In the genomic region with DNA sequence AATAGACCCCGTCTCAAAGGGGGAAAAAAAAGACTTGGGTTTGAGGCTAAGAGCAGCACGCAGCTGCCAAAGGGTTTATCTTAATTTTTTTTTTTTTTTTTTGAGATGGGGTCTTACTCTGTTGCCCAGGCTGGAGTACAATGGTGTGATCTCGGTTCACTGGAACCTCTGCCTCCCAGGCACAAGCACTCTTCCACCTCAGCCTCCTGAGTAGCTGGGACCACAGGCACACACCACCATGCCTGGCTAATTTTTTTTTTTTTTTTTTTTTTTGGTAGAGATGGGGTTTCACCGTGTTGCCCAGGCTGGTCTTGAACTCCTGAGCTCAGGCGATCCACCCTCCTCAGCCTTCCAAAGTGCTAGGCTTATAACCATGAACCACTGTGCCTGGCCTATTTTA, we compare ENCODE assay signal across 1 cellular context.
A peak's percentile ranks its signal among the peaks of the same experiment; 100 is the strongest.
TF ChIP-seq lines count a peak whose summit lies in the region.

No MANE protein-coding gene starts in this region.

TF ChIP-seq in K562, 482 proteins besides CTCF, POLR2A, EP300 and RAD21:
- TF ChIP-seq, protein P1, sequence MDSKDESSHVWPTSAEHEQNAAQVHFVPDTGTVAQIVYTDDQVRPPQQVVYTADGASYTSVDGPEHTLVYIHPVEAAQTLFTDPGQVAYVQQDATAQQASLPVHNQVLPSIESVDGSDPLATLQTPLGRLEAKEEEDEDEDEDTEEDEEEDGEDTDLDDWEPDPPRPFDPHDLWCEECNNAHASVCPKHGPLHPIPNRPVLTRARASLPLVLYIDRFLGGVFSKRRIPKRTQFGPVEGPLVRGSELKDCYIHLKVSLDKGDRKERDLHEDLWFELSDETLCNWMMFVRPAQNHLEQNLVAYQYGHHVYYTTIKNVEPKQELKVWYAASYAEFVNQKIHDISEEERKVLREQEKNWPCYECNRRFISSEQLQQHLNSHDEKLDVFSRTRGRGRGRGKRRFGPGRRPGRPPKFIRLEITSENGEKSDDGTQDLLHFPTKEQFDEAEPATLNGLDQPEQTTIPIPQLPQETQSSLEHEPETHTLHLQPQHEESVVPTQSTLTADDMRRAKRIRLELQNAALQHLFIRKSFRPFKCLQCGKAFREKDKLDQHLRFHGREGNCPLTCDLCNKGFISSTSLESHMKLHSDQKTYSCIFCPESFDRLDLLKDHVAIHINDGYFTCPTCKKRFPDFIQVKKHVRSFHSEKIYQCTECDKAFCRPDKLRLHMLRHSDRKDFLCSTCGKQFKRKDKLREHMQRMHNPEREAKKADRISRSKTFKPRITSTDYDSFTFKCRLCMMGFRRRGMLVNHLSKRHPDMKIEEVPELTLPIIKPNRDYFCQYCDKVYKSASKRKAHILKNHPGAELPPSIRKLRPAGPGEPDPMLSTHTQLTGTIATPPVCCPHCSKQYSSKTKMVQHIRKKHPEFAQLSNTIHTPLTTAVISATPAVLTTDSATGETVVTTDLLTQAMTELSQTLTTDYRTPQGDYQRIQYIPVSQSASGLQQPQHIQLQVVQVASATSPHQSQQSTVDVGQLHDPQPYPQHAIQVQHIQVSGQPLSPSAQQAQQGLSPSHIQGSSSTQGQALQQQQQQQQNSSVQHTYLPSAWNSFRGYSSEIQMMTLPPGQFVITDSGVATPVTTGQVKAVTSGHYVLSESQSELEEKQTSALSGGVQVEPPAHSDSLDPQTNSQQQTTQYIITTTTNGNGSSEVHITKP (IDR thresholded peaks at IDR 0.05; ENCODE audit: partially characterized antibody) = peak; percentile 74
- TF ChIP-seq ZNF121 (CRISPR knock-in tag; conservative IDR thresholded peaks at IDR 0.05) = peak; percentile 78
